9 cellular contexts compared by ENCODE assay signal in the genomic region with DNA sequence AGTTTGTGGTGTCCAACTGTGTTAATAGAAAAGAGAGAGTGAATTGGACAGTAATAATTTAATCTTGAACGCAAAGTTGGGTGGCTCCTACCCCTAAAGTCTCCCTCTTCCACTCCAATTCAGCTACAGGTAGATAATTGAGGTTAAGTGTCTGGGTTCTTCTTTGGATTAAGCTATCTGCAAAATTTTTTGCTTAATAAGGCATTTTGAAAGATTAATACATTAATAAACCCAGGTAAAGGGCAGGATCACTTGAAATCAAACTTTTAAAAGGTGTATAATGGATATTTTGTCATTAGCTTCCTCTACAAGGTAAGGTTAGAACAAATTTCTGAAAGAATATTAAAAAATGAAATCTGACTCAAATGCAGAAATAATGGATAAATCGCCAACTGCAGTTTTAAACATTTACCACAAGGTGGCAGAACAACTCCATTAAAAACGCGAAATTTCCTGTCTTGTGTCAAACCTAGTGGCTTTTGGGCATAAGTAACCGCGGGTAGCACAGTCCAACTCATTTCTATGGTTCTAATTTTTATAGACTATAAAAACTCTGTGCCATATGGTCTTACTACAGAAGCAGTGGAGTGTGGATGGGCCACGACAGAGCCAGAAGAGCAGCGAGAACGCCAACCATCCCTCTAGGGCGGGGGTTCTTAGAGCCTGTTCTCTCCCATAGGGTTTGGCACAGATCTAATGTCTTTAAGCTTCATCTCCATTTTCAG.
DNase-seq lines count a peak whose midpoint lies in the region; ATAC-seq and TF ChIP-seq lines count a peak whose summit lies in the region.
"Had no signal": no experiment of that assay in that cellular context is flagged by ENCODE, and none has a peak within 500 bp of the region (broad histone marks: within the 10 kb centered on the region; RNA-seq: fewer than 3 reads in every experiment).

No MANE protein-coding gene starts in this region.

- DNase-seq in D341Med (ENCODE audit: low spot score) (peak; percentile 53), HT-29 (ENCODE audit: low spot score) (peak; percentile 90), NT2/D1 (ENCODE audit: low read depth, low spot score) (peak; percentile 28), cerebellum (ENCODE audit: low spot score) (peak; percentile 57), left colon (no peak), transverse colon (no peak), HPDE6-E6E7 (ENCODE audit: extremely low spot score) (no peak)

- H3K27me3 ChIP-seq in NT2/D1 (ENCODE audit: insufficient read depth, insufficient read length) = no peaks in the 10 kb centered on the region
- no peaks in the 10 kb centered on the region for H3K27me3 ChIP-seq in transverse colon
- H3K27me3 ChIP-seq: SJSA1 had no signal

- H3K4me3 ChIP-seq in NT2/D1 (ENCODE audit: insufficient read length, low read depth) (no peak overlapping the region), transverse colon (no peak overlapping the region)
- H3K4me3 ChIP-seq: SJSA1 had no signal

- in situ Hi-C loops in transverse colon (cut with MboI; ENCODE audit: low pct_ligation_motif_present in 1 of 4, low pct_unique_long_range_greater_than_20kb in 1 of 4, low sequenced_read_pairs in 3 of 4) = loop anchor here in 2 of 4 donors (5.0 kb wide), 1 partner anchor 745 kb away; no protein-coding TSS in a partner anchor

- no peak overlapping the region for H3K27ac ChIP-seq in transverse colon

- WGBS in transverse colon (ENCODE audit: low coverage in 1 of 2), 2 donors = 33 to 34% methylated on average over 5 to 10 of the region's 10 CpGs

- H3K4me1 ChIP-seq in NT2/D1 (ENCODE audit: insufficient read depth, insufficient read length) = no peaks in the 10 kb centered on the region
- H3K4me1 ChIP-seq in transverse colon = peaks cover 0 to 16% (median 3%) of the 10 kb centered on the region in 4 donors

- TF ChIP-seq EP300 in transverse colon (IDR thresholded peaks at IDR 0.05; ENCODE audit: low read depth) = no peak

- intact Hi-C loops in left colon (cut with DNase I, micrococcal nuclease) (loop anchor here (2.0 to 10.0 kb wide), 2 partner anchors 746 to 752 kb away; no protein-coding TSS in a partner anchor), transverse colon (cut with DNase I; ENCODE audit: low total_unique reads) (loop anchor here (2.0 kb wide), 1 partner anchor 746 kb away; no protein-coding TSS in a partner anchor)

- no peak overlapping the region for H3K9ac ChIP-seq in NT2/D1 (ENCODE audit: insufficient read length, low read depth)

- TF ChIP-seq CTCF in transverse colon (IDR thresholded peaks at IDR 0.05) = peak; percentile 86 to 93 (median 90)

- peak; percentile 60 for ATAC-seq in left colon
- ATAC-seq in HG03159 (IDR thresholded peaks at IDR 0.05; ENCODE audit: unreplicated experiment) = no peak

- no peaks in the 10 kb centered on the region for H3K9me3 ChIP-seq in NT2/D1 (ENCODE audit: insufficient read depth, low read length)
- H3K9me3 ChIP-seq in transverse colon = no peaks in the 10 kb centered on the region
- H3K9me3 ChIP-seq: SJSA1 had no signal

- H3K36me3 ChIP-seq in NT2/D1 (ENCODE audit: insufficient read depth, insufficient read length, low read length) = no peaks in the 10 kb centered on the region
- no peaks in the 10 kb centered on the region for H3K36me3 ChIP-seq in transverse colon

- TF ChIP-seq POLR2A in transverse colon (IDR thresholded peaks at IDR 0.05) = no peak

Comparison
In these comparisons a context has a peak if more than half of its experiments do, and no peak if none do; other contexts are left out.
1. DNase-seq: peak in D341Med (single experiment), HT-29 (single experiment), NT2/D1 (single experiment) and cerebellum (single experiment); none in left colon (0 of 2), transverse colon (single experiment) and HPDE6-E6E7 (single experiment).